Comparison of ENCODE assay signal across 11 cellular contexts in genomic region chr5:10567781-10568321, GRCh38. TPM values are rescaled to one million over a fixed set of nuclear protein-coding genes. Genes with fewer than 3 reads are reported as not detected.
DNase-seq lines count a peak whose midpoint lies in the region; TF ChIP-seq lines count a peak whose summit lies in the region.
"Had no signal": no experiment of that assay in that cellular context is flagged by ENCODE, and none has a peak within 500 bp of the region (broad histone marks: within the 10 kb centered on the region; RNA-seq: fewer than 3 reads in every experiment).

No MANE protein-coding gene starts in this region.

- BruUV-seq in PC-9 (replicated peaks; lab: Mats Ljungman, UMichigan): no TSS peak

- H3K4me1 ChIP-seq in PC-9 (replicated peaks; ENCODE audit: insufficient read depth): peaks cover 36% of the 10 kb centered on the region
- peaks cover 10 to 20% of the 10 kb centered on the region in 2 donors for H3K4me1 ChIP-seq in thyroid gland

- TF ChIP-seq CTCF in PC-9 (conservative IDR thresholded peaks at IDR 0.05) (no peak), fibroblast of mammary gland (conservative IDR thresholded peaks at IDR 0.05; ENCODE audit: control insufficient read depth, insufficient read depth, low read depth, low read length) (no peak), thyroid gland (IDR thresholded peaks at IDR 0.05) (no peak), GM13976 (IDR thresholded peaks at IDR 0.05; ENCODE audit: borderline replicate concordance, control extremely low read depth, extremely low read depth, insufficient read depth, missing control alignments) (no peak)

- no peaks in the 10 kb centered on the region for H3K36me3 ChIP-seq in PC-9 (ENCODE audit: low read depth)
- no peaks in the 10 kb centered on the region for H3K36me3 ChIP-seq in thyroid gland

- no peak overlapping the region for H2AFZ ChIP-seq in PC-9

- peaks cover 16% of the 10 kb centered on the region; the same call in 1 of the 2 replicates for H3F3A ChIP-seq in PC-9 (ENCODE audit: insufficient read depth, low read depth)

- H3K27me3 ChIP-seq in PC-9 (ENCODE audit: insufficient read depth, low read depth) (no peaks in the 10 kb centered on the region), thyroid gland (peaks cover 3% of the 10 kb centered on the region)

- H3K9me3 ChIP-seq in PC-9 (ENCODE audit: insufficient read depth, low read depth): no peaks in the 10 kb centered on the region
- no peaks in the 10 kb centered on the region for H3K9me3 ChIP-seq in thyroid gland

- WGBS in thyroid gland, 2 donors: 78% methylated on average over 4 of the region's 4 CpGs

- intact Hi-C loops in PC-9 (cut with micrococcal nuclease; ENCODE audit: unreplicated experiment): no loop called here
- intact Hi-C loops in thyroid gland (cut with DNase I): no loop called here

- H3K27ac ChIP-seq in PC-9: no peak overlapping the region
- H3K27ac ChIP-seq in thyroid gland: no peak overlapping the region

- POLR2A ChIA-PET in PC-9 (lab: Charles Lee; ENCODE audit: unreplicated experiment): interaction anchor here (0.6 kb wide), 3 partner anchors 12 to 53 kb away, joined by 4 to 10 read pairs (median 7); no protein-coding TSS in a partner anchor

- H4K20me1 ChIP-seq in PC-9 (ENCODE audit: insufficient read depth): no peaks in the 10 kb centered on the region

- CTCF ChIA-PET in PC-9 (lab: Charles Lee): interaction anchor here (1.1 kb wide), 1 partner anchor 113 kb away, joined by 3 read pairs; no protein-coding TSS in a partner anchor

- H3K9me2 ChIP-seq in PC-9 (ENCODE audit: insufficient read depth): no peaks in the 10 kb centered on the region

- no peak for TF ChIP-seq POLR2A in thyroid gland (IDR thresholded peaks at IDR 0.05)

- H3K4me3 ChIP-seq in PC-9 (no peak overlapping the region), fibroblast of mammary gland (ENCODE audit: control insufficient read depth, low read depth, low read length) (no peak overlapping the region), thyroid gland (replicated peaks in 1 of 3) (no peak overlapping the region)

- H3K79me2 ChIP-seq in PC-9 (ENCODE audit: low read depth): peaks cover 26% of the 10 kb centered on the region

- peak overlapping the region; percentile 4; the same call in 1 of the 2 replicates for H3K4me2 ChIP-seq in PC-9

- in situ Hi-C loops in GM13976 (cut with MboI; ENCODE audit: low sequenced_read_pairs, unreplicated experiment): no loop called here

- DNase-seq in GM04503 (ENCODE audit: low read depth): peak; percentile 80
- DNase-seq in PC-9: no peak
- peak; percentile 52 for DNase-seq in fibroblast of mammary gland (ENCODE audit: low read depth)
- peak; percentile 14 for DNase-seq in stimulated activated CD8-positive, alpha-beta memory T cell treated with anti-CD3 and anti-CD28 coated beads, Interleukin-4, amount 100 ng/mL, for 48 hours
- DNase-seq in thyroid gland: no peak
- DNase-seq in SKM-1 treated with dmso at 0.1 percent for 144 hours (lab: John Stamatoyannopoulos, UW; ENCODE audit: unreplicated experiment): no peak
- DNase-seq in GM13976 (ENCODE audit: low spot score): no peak
- no peak for DNase-seq in NCI-H510A treated with DMSO at 0.1 percent for 48 hours (lab: John Stamatoyannopoulos, UW)
- DNase-seq: hippocampal formation, retina, RPMI8226 had no signal

RNA-seq across cellular contexts. Expression of gene ANKRD33B, which starts 4.0 kb away (rescaled TPM):
- 32.1 and 37.4 TPM in 2 replicates for total RNA-seq in PC-9 (2021)
- 1 to 10 TPM in 3 of 4 donors, under 1 TPM in 1; 0.67 to 1.6 (median 1.1) TPM for total RNA-seq in thyroid gland

Comparison
In these comparisons a context has a peak if more than half of its experiments do, and no peak if none do; other contexts are left out.
1. DNase-seq: peak in GM04503 (single experiment), fibroblast of mammary gland (single experiment) and stimulated activated CD8-positive, alpha-beta memory T cell treated with anti-CD3 and anti-CD28 coated beads, Interleukin-4, amount 100 ng/mL, for 48 hours (single experiment); none in PC-9 (0 of 2), thyroid gland (0 of 2), SKM-1 treated with dmso at 0.1 percent for 144 hours (single experiment), GM13976 (single experiment) and NCI-H510A treated with DMSO at 0.1 percent for 48 hours (single experiment).
2. RNA of gene ANKRD33B, which starts 4.0 kb away (total RNA-seq): 32.1 to 37.4 TPM in PC-9; 0.67 to 1.6 TPM in thyroid gland; every median in the first group is over 10 times any median in the second.